Comparison of ENCODE assay signal across 10 cellular contexts in the genomic region with DNA sequence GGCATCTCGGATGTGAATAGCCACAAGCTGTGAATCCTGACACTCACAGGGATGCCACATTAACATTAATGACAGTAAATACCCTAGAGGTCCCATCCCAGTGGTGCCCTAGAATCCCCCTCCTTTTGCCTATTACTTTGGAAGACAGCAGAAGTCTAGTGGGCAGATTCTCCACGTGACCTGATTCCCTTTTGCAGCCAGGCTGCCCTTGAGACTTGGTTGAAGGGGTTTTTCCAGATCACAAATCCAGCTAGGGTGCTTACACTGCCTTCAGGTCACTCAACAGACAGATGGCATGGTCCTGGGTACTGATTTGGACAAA. TPM values are rescaled to one million over a fixed set of nuclear protein-coding genes. Genes with fewer than 3 reads are reported as not detected.
A peak's percentile ranks its signal among the peaks of the same experiment; 100 is the strongest.
DNase-seq lines count a peak whose midpoint lies in the region; ATAC-seq and TF ChIP-seq lines count a peak whose summit lies in the region.
"Had no signal": no experiment of that assay in that cellular context is flagged by ENCODE, and none has a peak within 500 bp of the region (broad histone marks: within the 10 kb centered on the region; RNA-seq: fewer than 3 reads in every experiment).

No MANE protein-coding gene starts in this region.

- H3K4me3 Mint-ChIP-seq in activated CD8-positive, alpha-beta memory T cell treated with anti-CD3 and anti-CD28 coated beads, Interleukin-2, amount 10 ng/mL, durations not matched to agents 7 days and 5 days: peak overlapping the region; percentile 91

- peak overlapping the region; percentile 96 for H3K27ac Mint-ChIP-seq in activated CD8-positive, alpha-beta memory T cell treated with anti-CD3 and anti-CD28 coated beads, Interleukin-2, amount 10 ng/mL, durations not matched to agents 7 days and 5 days

- ATAC-seq in activated CD8-positive, alpha-beta memory T cell treated with anti-CD3 and anti-CD28 coated beads, Interleukin-2, amount 10 ng/mL, durations not matched to agents 7 days and 5 days: no peak
- ATAC-seq in lower lobe of right lung: no peak
- ATAC-seq in GM18868 (IDR thresholded peaks at IDR 0.05; ENCODE audit: unreplicated experiment): no peak
- no peak for ATAC-seq in GM18861 (IDR thresholded peaks at IDR 0.05; ENCODE audit: unreplicated experiment)

- TF ChIP-seq CTCF in lower lobe of right lung (IDR thresholded peaks at IDR 0.05) (no peak), testis (IDR thresholded peaks at IDR 0.05) (peak in 1 of 3 experiments; percentile 0)

- H3K27me3 ChIP-seq in adipocyte (replicated peaks; ENCODE audit: control insufficient read depth, insufficient read depth, low read length): no peaks in the 10 kb centered on the region
- H3K27me3 ChIP-seq in lower lobe of right lung (ENCODE audit: low read depth): no peaks in the 10 kb centered on the region
- no peaks in the 10 kb centered on the region for H3K27me3 ChIP-seq in testis

- peak overlapping the region; percentile 97 for H3K27ac ChIP-seq in lower lobe of right lung
- H3K27ac ChIP-seq in testis: peak overlapping the region; percentile 91 to 94

- peaks cover 91% of the 10 kb centered on the region for H3K4me1 Mint-ChIP-seq in activated CD8-positive, alpha-beta memory T cell treated with anti-CD3 and anti-CD28 coated beads, Interleukin-2, amount 10 ng/mL, durations not matched to agents 7 days and 5 days

- H3K27me3 Mint-ChIP-seq in activated CD8-positive, alpha-beta memory T cell treated with anti-CD3 and anti-CD28 coated beads, Interleukin-2, amount 10 ng/mL, durations not matched to agents 7 days and 5 days: no peaks in the 10 kb centered on the region

- intact Hi-C loops in lower lobe of right lung (cut with DNase I) (no loop called here), testis (cut with DNase I; ENCODE audit: low total_unique reads) (no loop called here)

- H3K36me3 ChIP-seq in adipocyte (ENCODE audit: control insufficient read depth, insufficient read depth, low read length, severe bottlenecking) (peaks cover 9% of the 10 kb centered on the region), lower lobe of right lung (no peaks in the 10 kb centered on the region), testis (ENCODE audit: low read depth, missing control alignments) (no peaks in the 10 kb centered on the region)

- H3K36me3 Mint-ChIP-seq in activated CD8-positive, alpha-beta memory T cell treated with anti-CD3 and anti-CD28 coated beads, Interleukin-2, amount 10 ng/mL, durations not matched to agents 7 days and 5 days: peaks cover 48% of the 10 kb centered on the region

- H3K9me3 ChIP-seq in adipocyte (ENCODE audit: control insufficient read depth, low read length) (no peaks in the 10 kb centered on the region), lower lobe of right lung (no peaks in the 10 kb centered on the region), testis (no peaks in the 10 kb centered on the region)

- peaks cover 88% of the 10 kb centered on the region for H3K4me1 ChIP-seq in adipocyte (ENCODE audit: control insufficient read depth, insufficient read depth, low read length)
- peaks cover 98% of the 10 kb centered on the region for H3K4me1 ChIP-seq in lower lobe of right lung
- peaks cover 64% of the 10 kb centered on the region for H3K4me1 ChIP-seq in testis

- no peak for TF ChIP-seq POLR2A in testis (IDR thresholded peaks at IDR 0.05)

- no peaks in the 10 kb centered on the region for H3K9me3 Mint-ChIP-seq in activated CD8-positive, alpha-beta memory T cell treated with anti-CD3 and anti-CD28 coated beads, Interleukin-2, amount 10 ng/mL, durations not matched to agents 7 days and 5 days (ENCODE audit: low read depth)

- H3K9ac ChIP-seq in adipocyte (ENCODE audit: low read length): peak overlapping the region; percentile 85

- H3K4me3 ChIP-seq in adipocyte (ENCODE audit: low read length) (peak overlapping the region; percentile 76), lower lobe of right lung (no peak overlapping the region), testis (no peak overlapping the region)

- 42 to 51% methylated on average over 2 of the region's 2 CpGs for WGBS in testis, 2 donors

- CTCF ChIA-PET in activated CD8-positive, alpha-beta memory T cell treated with anti-CD3 and anti-CD28 coated beads, Interleukin-2, amount 10 ng/mL, durations not matched to agents 7 days and 5 days (lab: Charles Lee): interaction anchor here (1.7 to 27.3 kb wide), 6 partner anchors 9 to 44 kb away, joined by 9 to 775 read pairs (median 31); a partner anchor contains a TSS

- DNase-seq in activated CD8-positive, alpha-beta memory T cell treated with anti-CD3 and anti-CD28 coated beads, Interleukin-2, amount 10 ng/mL, durations not matched to agents 7 days and 5 days: no peak
- no peak for DNase-seq in activated CD8-positive, alpha-beta memory T cell treated with anti-CD3 and anti-CD28 coated beads, Interleukin-2, amount 50 U/mL, for 4 hours
- DNase-seq in adipocyte (ENCODE audit: low read depth) (no peak), lower lobe of right lung (no peak), testis (no peak), GM19240 (ENCODE audit: insufficient read length, low spot score) (no peak)
- DNase-seq: hippocampal formation, NCI-H82 had no signal

RNA-seq across cellular contexts. Expression of a gene that starts 8.7 kb away (rescaled TPM):
- total RNA-seq in activated CD8-positive, alpha-beta memory T cell treated with anti-CD3 and anti-CD28 coated beads, Interleukin-2, amount 10 ng/mL, durations not matched to agents 7 days and 5 days: 100 to 1,000 TPM; 226 to 284 TPM
- 104 TPM for total RNA-seq in lower lobe of right lung
- 10 to 100 TPM; 39.9 to 70.0 TPM for total RNA-seq in testis
- polyA plus RNA-seq in testis (ENCODE audit: insufficient read depth, low read depth, low replicate concordance): 28.2 TPM

RNA-seq across cellular contexts. Expression of a gene that starts 38.0 kb away (rescaled TPM):
- total RNA-seq in activated CD8-positive, alpha-beta memory T cell treated with anti-CD3 and anti-CD28 coated beads, Interleukin-2, amount 10 ng/mL, durations not matched to agents 7 days and 5 days: 10 to 100 TPM; 13.9 to 18.5 TPM
- total RNA-seq in lower lobe of right lung (39.9 TPM), testis (10 to 100 TPM; 25.5 to 32.0 TPM)
- 21.0 TPM for polyA plus RNA-seq in testis (ENCODE audit: insufficient read depth, low read depth, low replicate concordance)

RNA-seq across cellular contexts. Expression of a gene that starts 52.4 kb away (rescaled TPM):
- 1 to 10 TPM; 1.5 to 1.9 TPM for total RNA-seq in activated CD8-positive, alpha-beta memory T cell treated with anti-CD3 and anti-CD28 coated beads, Interleukin-2, amount 10 ng/mL, durations not matched to agents 7 days and 5 days
- total RNA-seq in lower lobe of right lung (44.5 TPM), testis (10 to 100 TPM; 24.6 to 30.2 TPM)
- polyA plus RNA-seq in testis (ENCODE audit: insufficient read depth, low read depth, low replicate concordance): 13.9 TPM

Comparison
In these comparisons a context has a peak if more than half of its experiments do, and no peak if none do; other contexts are left out.
1. RNA of a gene that starts 52.4 kb away (total RNA-seq): 44.5 TPM in lower lobe of right lung (single experiment) and 24.6 to 30.2 TPM in testis; 1.5 to 1.9 TPM in activated CD8-positive, alpha-beta memory T cell treated with anti-CD3 and anti-CD28 coated beads, Interleukin-2, amount 10 ng/mL, durations not matched to agents 7 days and 5 days; every median in the first group is over 4 times any median in the second.